In genomic region chr11:128902515-128903066, GRCh38 we compare ENCODE assay signal across 20 cellular contexts. TPM values are rescaled to one million over a fixed set of nuclear protein-coding genes. Genes with fewer than 3 reads are reported as not detected.
DNase-seq lines count a peak whose midpoint lies in the region; FAIRE-seq and TF ChIP-seq lines count a peak whose summit lies in the region.
"Had no signal": no experiment of that assay in that cellular context is flagged by ENCODE, and none has a peak within 500 bp of the region (broad histone marks: within the 10 kb centered on the region; RNA-seq: fewer than 3 reads in every experiment).

No MANE protein-coding gene starts in this region.

- H2AFZ ChIP-seq in mammary epithelial cell (ENCODE audit: low read depth, low read length) = no peak overlapping the region

- H3K27ac ChIP-seq in mammary epithelial cell (ENCODE audit: insufficient read depth, low read depth, low read length) (no peak overlapping the region), kidney (ENCODE audit: low read depth in 2 of 2, low read length in 2 of 2) (no peak overlapping the region)
- H3K27ac ChIP-seq: 22Rv1, HL-60 had no signal

- dilution Hi-C loops in mammary epithelial cell (cut with HindIII; ENCODE audit: low sequenced_read_pairs) = no loop called here

- no peaks in the 10 kb centered on the region for H4K20me1 ChIP-seq in mammary epithelial cell (ENCODE audit: insufficient read depth, low read length)

- no peaks in the 10 kb centered on the region for H3K36me3 Mint-ChIP-seq in MCF 10A (ENCODE audit: insufficient read depth, unreplicated experiment)
- H3K36me3 Mint-ChIP-seq: natural killer cell had no signal

- peaks cover 47% of the 10 kb centered on the region for H3K4me1 Mint-ChIP-seq in MCF 10A (ENCODE audit: insufficient read depth, unreplicated experiment)

- no peak overlapping the region for H3K9ac ChIP-seq in mammary epithelial cell (ENCODE audit: insufficient read depth, low read length)
- H3K9ac ChIP-seq in kidney (ENCODE audit: low read length in 2 of 2) = no peak overlapping the region

- intact Hi-C loops in mammary epithelial cell (cut with micrococcal nuclease) = no loop called here
- intact Hi-C loops in MCF 10A (cut with micrococcal nuclease) = no loop called here
- intact Hi-C loops in kidney (cut with DNase I) = no loop called here

- H3K36me3 ChIP-seq in mammary epithelial cell (ENCODE audit: insufficient read depth, low read length) (peaks cover 4% of the 10 kb centered on the region), bronchial epithelial cell (ENCODE audit: control insufficient read depth, insufficient read depth, low read length) (peaks cover 5% of the 10 kb centered on the region), kidney (ENCODE audit: control insufficient read depth in 1 of 2, insufficient read depth in 2 of 2, low read length in 2 of 2) (no peaks in the 10 kb centered on the region)
- H3K36me3 ChIP-seq: MG63 had no signal

- no peaks in the 10 kb centered on the region for H3K27me3 ChIP-seq in mammary epithelial cell (ENCODE audit: insufficient read depth, low read length)
- no peaks in the 10 kb centered on the region for H3K27me3 ChIP-seq in bronchial epithelial cell (ENCODE audit: control insufficient read depth, insufficient read depth, low read length)
- H3K27me3 ChIP-seq: MG63 had no signal

- BruUV-seq in mammary epithelial cell (replicated peaks; lab: Mats Ljungman, UMichigan) (no TSS peak), MCF 10A (replicated peaks; lab: Mats Ljungman, UMichigan) (no TSS peak)

- in situ Hi-C loops in mammary epithelial cell (cut with MboI; ENCODE audit: low sequenced_read_pairs in 2 of 2) = no loop called here

- DNase-seq in mammary epithelial cell (peak; percentile 14), MCF 10A (ENCODE audit: unreplicated experiment) (no peak), bronchial epithelial cell (ENCODE audit: low read depth) (peak; percentile 64), kidney (peak; percentile 55), cortex of kidney (lab: John Stamatoyannopoulos, UW) (no peak), NCI-H526 treated with DMSO at 0.1 percent for 48 hours (lab: John Stamatoyannopoulos, UW) (no peak)
- no peak for DNase-seq in activated CD4-positive, alpha-beta T cell treated with anti-CD3 and anti-CD28 coated beads for 4 hours
- DNase-seq in effector CD8-positive, alpha-beta T cell (lab: John Stamatoyannopoulos, UW) = no peak
- DNase-seq: activated CD8-positive, alpha-beta T cell treated with anti-CD3 and anti-CD28 coated beads for 36 hours; effector memory CD4-positive, alpha-beta T cell; MG63; natural killer cell; NCI-H2107; SIG-M5 had no signal

- no peak for TF ChIP-seq CTCF in mammary epithelial cell (conservative IDR thresholded peaks at IDR 0.05 in 1 of 2, IDR thresholded peaks at IDR 0.05 in 1 of 2; ENCODE audit: extremely low read depth in 1 of 2, insufficient read depth in 1 of 2, low read depth in 1 of 2, low read length in 2 of 2)
- TF ChIP-seq CTCF in MCF 10A (IDR thresholded peaks at IDR 0.05; ENCODE audit: unreplicated experiment) = no peak
- no peak for TF ChIP-seq CTCF in bronchial epithelial cell (IDR thresholded peaks at IDR 0.05; ENCODE audit: insufficient read depth, low read length, severe bottlenecking)
- TF ChIP-seq CTCF in kidney (IDR thresholded peaks at IDR 0.05; ENCODE audit: borderline replicate concordance, extremely low read depth, insufficient read depth) = no peak

- WGBS in mammary epithelial cell (ENCODE audit: low coverage, missing lambda C conversion rate) = 83% methylated on average over 9 of the region's 10 CpGs

- no peaks in the 10 kb centered on the region for H3K79me2 ChIP-seq in mammary epithelial cell (ENCODE audit: insufficient read depth, low read length)

- H3K27ac Mint-ChIP-seq in MCF 10A (ENCODE audit: low read depth, unreplicated experiment) = no peak overlapping the region
- H3K27ac Mint-ChIP-seq: activated CD8-positive, alpha-beta T cell treated with anti-CD3 and anti-CD28 coated beads for 36 hours; activated T-helper 17 cell treated with anti-CD3 and anti-CD28 coated beads, Interleukin-2, amount 50 U/mL, for 72 hours; natural killer cell; stimulated activated naive CD8-positive, alpha-beta T cell treated with anti-CD3 and anti-CD28 coated beads, Interleukin-15, Interleukin-2, amounts not matched to agents 100 ng/mL and 50 ng/mL, for 24 hours had no signal

- no peak overlapping the region for H3K4me3 ChIP-seq in mammary epithelial cell (replicated peaks in 1 of 3; ENCODE audit: insufficient read depth in 1 of 3, low read depth in 2 of 3, low read length in 3 of 3)
- no peak overlapping the region for H3K4me3 ChIP-seq in bronchial epithelial cell (ENCODE audit: low read depth, low read length)
- H3K4me3 ChIP-seq in kidney (ENCODE audit: low read length in 2 of 2) = no peak overlapping the region
- H3K4me3 ChIP-seq: MG63 had no signal

- H3K9me3 ChIP-seq in mammary epithelial cell (replicated peaks; ENCODE audit: insufficient read depth, low read length) (no peaks in the 10 kb centered on the region), kidney (ENCODE audit: control insufficient read depth in 1 of 2, low read length in 2 of 2) (no peaks in the 10 kb centered on the region)
- H3K9me3 ChIP-seq: MG63 had no signal

- H3K4me2 ChIP-seq in mammary epithelial cell (ENCODE audit: insufficient read depth, low read depth, low read length) = peak overlapping the region; percentile 50

- POLR2A ChIA-PET in MCF 10A (lab: Yijun Ruan, JAX) = no interaction called here

- H3K4me1 ChIP-seq in mammary epithelial cell (ENCODE audit: insufficient read depth, low read length) (peaks cover 45% of the 10 kb centered on the region), kidney (ENCODE audit: control insufficient read depth in 1 of 2, insufficient read depth in 1 of 2, low read depth in 1 of 2, low read length in 2 of 2) (peaks cover 0 to 6% of the 10 kb centered on the region in 2 donors)

- no peaks in the 10 kb centered on the region for H3K9me3 Mint-ChIP-seq in MCF 10A (ENCODE audit: unreplicated experiment)
- H3K9me3 Mint-ChIP-seq: activated CD8-positive, alpha-beta T cell treated with anti-CD3 and anti-CD28 coated beads for 36 hours; activated T-helper 17 cell treated with anti-CD3 and anti-CD28 coated beads, Interleukin-2, amount 50 U/mL, for 72 hours; natural killer cell; stimulated activated naive CD8-positive, alpha-beta T cell treated with anti-CD3 and anti-CD28 coated beads, Interleukin-15, Interleukin-2, amounts not matched to agents 100 ng/mL and 50 ng/mL, for 24 hours had no signal

- no peak for FAIRE-seq in bronchial epithelial cell (lab: Jason Lieb, UNC)
- no peak for FAIRE-seq in kidney (lab: Jason Lieb, UNC)

- no peaks in the 10 kb centered on the region for H3K27me3 Mint-ChIP-seq in MCF 10A (ENCODE audit: insufficient read depth, unreplicated experiment)

- H3K4me3 Mint-ChIP-seq in MCF 10A (ENCODE audit: unreplicated experiment) = no peak overlapping the region
- H3K4me3 Mint-ChIP-seq: activated CD8-positive, alpha-beta T cell treated with anti-CD3 and anti-CD28 coated beads for 36 hours; activated T-helper 17 cell treated with anti-CD3 and anti-CD28 coated beads, Interleukin-2, amount 50 U/mL, for 72 hours; natural killer cell; stimulated activated naive CD8-positive, alpha-beta T cell treated with anti-CD3 and anti-CD28 coated beads, Interleukin-15, Interleukin-2, amounts not matched to agents 100 ng/mL and 50 ng/mL, for 24 hours had no signal

- CTCF ChIA-PET in mammary epithelial cell (lab: Charles Lee; ENCODE audit: low non-redundant PET) = no interaction called here
- CTCF ChIA-PET in MCF 10A (lab: Yijun Ruan, JAX) = interaction anchor here (1.0 to 4.6 kb wide), 4 partner anchors 16 to 54 kb away, joined by 4 to 54 read pairs (median 6); no protein-coding TSS in a partner anchor

RNA-seq across cellular contexts. Expression of gene KCNJ5, which starts 11.4 kb away (rescaled TPM):
- total RNA-seq in mammary epithelial cell (10 to 100 TPM in 1 of 2 donors, 1 to 10 TPM in 1; 1.2 to 63.7 TPM), MCF 10A (2022) (not detected in 2 replicates), bronchial epithelial cell (13.2 and 15.5 TPM in 2 replicates), kidney (6.5 TPM)
- polyA plus RNA-seq in mammary epithelial cell (1.7 TPM), kidney (ENCODE audit: insufficient read depth, low read depth, low replicate concordance) (5.7 TPM)
- 1.1 TPM for polyA minus RNA-seq in mammary epithelial cell
- total RNA-seq: activated CD8-positive, alpha-beta T cell treated with anti-CD3 and anti-CD28 coated beads for 36 hours; activated T-helper 17 cell treated with anti-CD3 and anti-CD28 coated beads, Interleukin-2, amount 50 U/mL, for 72 hours had no signal

RNA-seq across cellular contexts. Expression of gene KCNJ1, which starts 35.5 kb away (rescaled TPM):
- total RNA-seq in mammary epithelial cell (not detected), MCF 10A (2022) (not detected in 2 replicates), bronchial epithelial cell (under 0.01 TPM in 1 of 2 replicates, not detected in the other), kidney (175 TPM)
- polyA plus RNA-seq in mammary epithelial cell (0.06 TPM), kidney (ENCODE audit: insufficient read depth, low read depth, low replicate concordance) (355 TPM)
- not detected for polyA minus RNA-seq in mammary epithelial cell
- total RNA-seq: activated CD8-positive, alpha-beta T cell treated with anti-CD3 and anti-CD28 coated beads for 36 hours; activated T-helper 17 cell treated with anti-CD3 and anti-CD28 coated beads, Interleukin-2, amount 50 U/mL, for 72 hours; left lobe of liver; natural killer cell had no signal

RNA-seq across cellular contexts. Expression of gene TP53AIP1, which starts 40.1 kb away (rescaled TPM):
- 10 to 100 TPM in 1 of 2 donors, 1 to 10 TPM in 1; 8.2 to 12.0 TPM for total RNA-seq in mammary epithelial cell
- 1.3 TPM for polyA plus RNA-seq in mammary epithelial cell
- not detected for polyA minus RNA-seq in mammary epithelial cell
- 4.5 and 5.8 TPM in 2 replicates for total RNA-seq in MCF 10A (2022)
- total RNA-seq in bronchial epithelial cell = 1.3 and 4.6 TPM in 2 replicates
- 0.82 TPM for total RNA-seq in kidney
- polyA plus RNA-seq in kidney (ENCODE audit: insufficient read depth, low read depth, low replicate concordance) = 5.3 TPM
- total RNA-seq: activated CD8-positive, alpha-beta T cell treated with anti-CD3 and anti-CD28 coated beads for 36 hours; activated T-helper 17 cell treated with anti-CD3 and anti-CD28 coated beads, Interleukin-2, amount 50 U/mL, for 72 hours; left lobe of liver; natural killer cell; sciatic nerve had no signal

Comparison
In these comparisons a context has a peak if more than half of its experiments do, and no peak if none do; other contexts are left out.
1. DNase-seq: peak in mammary epithelial cell (single experiment), bronchial epithelial cell (single experiment) and kidney (single experiment); none in MCF 10A (single experiment), cortex of kidney (single experiment), activated CD4-positive, alpha-beta T cell treated with anti-CD3 and anti-CD28 coated beads for 4 hours (0 of 2), NCI-H526 treated with DMSO at 0.1 percent for 48 hours (single experiment) and effector CD8-positive, alpha-beta T cell (single experiment).
2. RNA of gene KCNJ1, which starts 35.5 kb away (total RNA-seq): 175 TPM in kidney (single experiment); not detected in mammary epithelial cell, not detected in MCF 10A and under 0.01 TPM in bronchial epithelial cell; every median in the first group is over 100 times any median in the second.